In the genomic region with DNA sequence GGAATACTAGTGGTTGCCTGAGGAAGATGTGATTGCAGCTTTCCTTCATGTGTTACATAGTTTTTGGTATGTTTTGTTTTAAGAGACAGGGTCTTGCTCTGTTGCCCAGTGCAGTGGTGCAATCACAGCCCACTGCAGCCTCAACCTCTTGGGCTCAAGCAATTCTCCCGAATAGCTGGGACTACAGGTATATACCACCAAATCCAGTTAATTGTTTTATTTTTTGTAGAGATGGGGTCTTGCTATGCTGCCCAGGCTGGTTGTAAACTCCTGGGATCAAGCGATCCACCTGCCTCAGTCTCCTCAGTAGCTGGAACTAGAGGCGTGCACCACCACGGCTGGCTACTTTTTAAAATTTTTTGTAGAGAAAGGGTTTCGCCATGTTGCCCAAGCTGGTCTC, we compare ENCODE assay signal across 30 cellular contexts.
"Had no signal": no experiment of that assay in that cellular context is flagged by ENCODE, and none has a peak within 500 bp of the region (broad histone marks: within the 10 kb centered on the region; RNA-seq: fewer than 3 reads in every experiment).

No MANE protein-coding gene starts in this region.

- H3K4me3 ChIP-seq: esophagus muscularis mucosa, gastrocnemius medialis, heart left ventricle had no signal

- H3K27ac ChIP-seq: brain microvascular endothelial cell, esophagus muscularis mucosa, foreskin keratinocyte, gastrocnemius medialis, heart left ventricle, VCaP had no signal

- H3K27me3 ChIP-seq: brain microvascular endothelial cell, esophagus muscularis mucosa, foreskin keratinocyte, gastrocnemius medialis, heart left ventricle had no signal

- DNase-seq: activated B cell treated with CpG ODN at 0.5 μM for 24 hours; activated CD4-positive, alpha-beta T cell treated with anti-CD3 and anti-CD28 coated beads for 48 hours; activated CD4-positive, alpha-beta T cell treated with anti-CD3 and anti-CD28 coated beads, Interleukin-2, amount 50 U/mL, for 1 hour; activated CD4-positive, alpha-beta T cell treated with anti-CD3 and anti-CD28 coated beads, Interleukin-2, amount 50 U/mL, for 48 hours; activated CD8-positive, alpha-beta memory T cell treated with anti-CD3 and anti-CD28 coated beads for 24 hours; activated CD8-positive, alpha-beta T cell treated with anti-CD3 and anti-CD28 coated beads for 36 hours; activated gamma-delta T cell treated with Interleukin-2 at 50 U/mL for 16 hours; activated naive CD4-positive, alpha-beta T cell treated with anti-CD3 and anti-CD28 coated beads, Interleukin-2, amount 50 U/mL, for 16 hours; activated naive CD4-positive, alpha-beta T cell treated with Interleukin-2 at 50 U/mL for 16 hours; activated T-cell treated with anti-CD3 and anti-CD28 coated beads, Interleukin-2, amount 50 U/mL, for 4 hours; amniotic stem cell; anterior cingulate cortex; brain microvascular endothelial cell; cortex of kidney; dermis blood vessel endothelial cell; effector CD4-positive, alpha-beta T cell; effector memory CD8-positive, alpha-beta T cell; erythroblast; foreskin keratinocyte; gastrocnemius medialis; glutamatergic neuron; heart left ventricle; T-helper 2 cell had no signal

- H3K9me3 ChIP-seq: gastrocnemius medialis had no signal

- H3K36me3 ChIP-seq: brain microvascular endothelial cell, esophagus muscularis mucosa, gastrocnemius medialis, heart left ventricle had no signal

- FAIRE-seq: astrocyte, bronchial epithelial cell, colon had no signal

- ATAC-seq: activated CD4-positive, CD25-positive, alpha-beta regulatory T cell treated with anti-CD3 and anti-CD28 coated beads, Interleukin-2, amount 50 U/mL, for 24 hours; activated CD8-positive, alpha-beta T cell treated with anti-CD3 and anti-CD28 coated beads for 36 hours; activated T-cell treated with anti-CD3 and anti-CD28 coated beads, Interleukin-2, amount 50 U/mL, for 4 hours; activated T-helper 17 cell treated with anti-CD3 and anti-CD28 coated beads, Interleukin-2, amount 50 U/mL, for 72 hours; effector memory CD8-positive, alpha-beta T cell; foreskin keratinocyte; gastrocnemius medialis; heart left ventricle had no signal

- H3K4me1 ChIP-seq: foreskin keratinocyte had no signal
